ENCODE assay signal across 17 cellular contexts in the genomic region with DNA sequence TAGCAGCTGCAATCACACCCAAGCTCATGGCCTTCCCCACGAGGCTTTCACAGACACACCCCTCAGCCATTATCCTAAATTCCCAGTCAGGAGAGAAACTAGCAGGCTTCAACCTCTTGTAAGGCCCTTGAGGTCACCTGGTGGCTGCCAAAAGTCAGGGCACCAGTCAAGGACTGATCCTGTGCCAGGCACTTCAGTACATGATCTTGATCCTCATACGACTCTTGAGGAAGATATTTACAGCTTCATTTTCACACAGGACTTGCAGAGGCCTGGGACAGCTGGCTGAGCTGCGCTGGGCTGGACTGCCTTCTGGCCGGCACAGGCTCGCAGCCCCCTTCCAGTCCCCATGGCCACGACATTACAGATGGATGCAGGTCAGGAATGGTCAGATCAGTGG. TPM values are rescaled to one million over a fixed set of nuclear protein-coding genes. Genes with fewer than 3 reads are reported as not detected.
DNase-seq lines count a peak whose midpoint lies in the region; ATAC-seq lines count a peak whose summit lies in the region.
"Had no signal": no experiment of that assay in that cellular context is flagged by ENCODE, and none has a peak within 500 bp of the region (broad histone marks: within the 10 kb centered on the region; RNA-seq: fewer than 3 reads in every experiment).

No MANE protein-coding gene starts in this region.

- H3K4me1 Mint-ChIP-seq in activated naive CD4-positive, alpha-beta T cell treated with anti-CD3 and anti-CD28 coated beads for 36 hours (ENCODE audit: low read depth): peaks cover 13% of the 10 kb centered on the region
- peaks cover 43% of the 10 kb centered on the region for H3K4me1 Mint-ChIP-seq in dendritic cell treated with granulocyte-macrophage colony-stimulating factor and Interleukin-4, amounts not matched to agents 40 ng/mL and 50 ng/mL, for 4 days (ENCODE audit: low read depth)
- H3K4me1 Mint-ChIP-seq in stimulated activated effector memory CD8-positive, alpha-beta T cell treated with anti-CD3 and anti-CD28 coated beads, Interleukin-12 subunit alpha, Interleukin-12 subunit beta, amount 100 ng/mL, for 72 hours: peaks cover 47% of the 10 kb centered on the region

- ATAC-seq in stimulated activated effector memory CD8-positive, alpha-beta T cell treated with anti-CD3 and anti-CD28 coated beads, Interleukin-12 subunit alpha, Interleukin-12 subunit beta, amount 100 ng/mL, for 72 hours: no peak

- H3K27ac Mint-ChIP-seq in activated naive CD4-positive, alpha-beta T cell treated with anti-CD3 and anti-CD28 coated beads for 36 hours: peak overlapping the region; percentile 28
- H3K27ac Mint-ChIP-seq in dendritic cell treated with granulocyte-macrophage colony-stimulating factor and Interleukin-4, amounts not matched to agents 40 ng/mL and 50 ng/mL, for 4 days: peak overlapping the region; percentile 24
- peak overlapping the region; percentile 92 for H3K27ac Mint-ChIP-seq in stimulated activated effector memory CD8-positive, alpha-beta T cell treated with anti-CD3 and anti-CD28 coated beads, Interleukin-12 subunit alpha, Interleukin-12 subunit beta, amount 100 ng/mL, for 72 hours

- H3K36me3 Mint-ChIP-seq in activated naive CD4-positive, alpha-beta T cell treated with anti-CD3 and anti-CD28 coated beads for 36 hours (ENCODE audit: low read depth): peaks cover 48% of the 10 kb centered on the region
- H3K36me3 Mint-ChIP-seq in dendritic cell treated with granulocyte-macrophage colony-stimulating factor and Interleukin-4, amounts not matched to agents 40 ng/mL and 50 ng/mL, for 4 days (ENCODE audit: low read depth): peaks cover 100% of the 10 kb centered on the region
- peaks cover 100% of the 10 kb centered on the region for H3K36me3 Mint-ChIP-seq in stimulated activated effector memory CD8-positive, alpha-beta T cell treated with anti-CD3 and anti-CD28 coated beads, Interleukin-12 subunit alpha, Interleukin-12 subunit beta, amount 100 ng/mL, for 72 hours

- no peak for DNase-seq in activated naive CD4-positive, alpha-beta T cell treated with anti-CD3 and anti-CD28 coated beads for 36 hours
- DNase-seq in activated naive CD4-positive, alpha-beta T cell (lab: John Stamatoyannopoulos, UW): no peak
- DNase-seq in NCI-H2029 treated with DMSO at 0.1 percent for 48 hours (lab: John Stamatoyannopoulos, UW): peak; percentile 57
- DNase-seq in stimulated activated effector memory CD8-positive, alpha-beta T cell treated with anti-CD3 and anti-CD28 coated beads, Interleukin-12 subunit alpha, Interleukin-12 subunit beta, amount 100 ng/mL, for 72 hours (ENCODE audit: low spot score in 2 of 2): no peak
- no peak for DNase-seq in kidney tubule cell (ENCODE audit: low spot score)
- DNase-seq in NCI-H187 treated with DMSO at 0.1 percent for 48 hours (lab: John Stamatoyannopoulos, UW): no peak
- DNase-seq in NCI-H187 (lab: John Stamatoyannopoulos, UW): no peak
- DNase-seq: activated CD4-positive, alpha-beta T cell treated with anti-CD3 and anti-CD28 coated beads for 1 hour; activated T-cell treated with anti-CD3 and anti-CD28 coated beads for 4 hours; adrenal gland; central memory CD4-positive, alpha-beta T cell; COR-L47; NCI-H1105 treated with DMSO at 0.1 percent for 48 hours; NCI-H345; psoas muscle; RPMI8226 had no signal

- no peaks in the 10 kb centered on the region for H3K27me3 Mint-ChIP-seq in activated naive CD4-positive, alpha-beta T cell treated with anti-CD3 and anti-CD28 coated beads for 36 hours (ENCODE audit: low read depth)
- H3K27me3 Mint-ChIP-seq in dendritic cell treated with granulocyte-macrophage colony-stimulating factor and Interleukin-4, amounts not matched to agents 40 ng/mL and 50 ng/mL, for 4 days: no peaks in the 10 kb centered on the region

- H3K4me3 Mint-ChIP-seq in activated naive CD4-positive, alpha-beta T cell treated with anti-CD3 and anti-CD28 coated beads for 36 hours: no peak overlapping the region
- no peak overlapping the region for H3K4me3 Mint-ChIP-seq in dendritic cell treated with granulocyte-macrophage colony-stimulating factor and Interleukin-4, amounts not matched to agents 40 ng/mL and 50 ng/mL, for 4 days
- H3K4me3 Mint-ChIP-seq in stimulated activated effector memory CD8-positive, alpha-beta T cell treated with anti-CD3 and anti-CD28 coated beads, Interleukin-12 subunit alpha, Interleukin-12 subunit beta, amount 100 ng/mL, for 72 hours: no peak overlapping the region

- H3K9me3 Mint-ChIP-seq in activated naive CD4-positive, alpha-beta T cell treated with anti-CD3 and anti-CD28 coated beads for 36 hours: no peaks in the 10 kb centered on the region
- no peaks in the 10 kb centered on the region for H3K9me3 Mint-ChIP-seq in dendritic cell treated with granulocyte-macrophage colony-stimulating factor and Interleukin-4, amounts not matched to agents 40 ng/mL and 50 ng/mL, for 4 days
- no peaks in the 10 kb centered on the region for H3K9me3 Mint-ChIP-seq in stimulated activated effector memory CD8-positive, alpha-beta T cell treated with anti-CD3 and anti-CD28 coated beads, Interleukin-12 subunit alpha, Interleukin-12 subunit beta, amount 100 ng/mL, for 72 hours

- CTCF ChIA-PET in activated naive CD4-positive, alpha-beta T cell treated with anti-CD3 and anti-CD28 coated beads for 36 hours (lab: Charles Lee): no interaction called here

- intact Hi-C loops in activated naive CD4-positive, alpha-beta T cell treated with anti-CD3 and anti-CD28 coated beads for 36 hours (cut with micrococcal nuclease): no loop called here
- intact Hi-C loops in dendritic cell treated with granulocyte-macrophage colony-stimulating factor and Interleukin-4, amounts not matched to agents 40 ng/mL and 50 ng/mL, for 4 days (cut with micrococcal nuclease): no loop called here

RNA-seq across cellular contexts. Expression of gene PDAP1, which starts 8.8 kb away (rescaled TPM):
- total RNA-seq in activated naive CD4-positive, alpha-beta T cell treated with anti-CD3 and anti-CD28 coated beads for 36 hours: 100 to 1,000 TPM; 169 to 194 TPM

RNA-seq across cellular contexts. Expression of gene BUD31, which starts 9.2 kb away (rescaled TPM):
- total RNA-seq in activated naive CD4-positive, alpha-beta T cell treated with anti-CD3 and anti-CD28 coated beads for 36 hours: 100 to 1,000 TPM; 160 to 176 TPM

RNA-seq across cellular contexts. Expression of gene ARPC1B, which starts 25.1 kb away (rescaled TPM):
- total RNA-seq in activated naive CD4-positive, alpha-beta T cell treated with anti-CD3 and anti-CD28 coated beads for 36 hours: 100 to 1,000 TPM; 334 to 345 TPM

RNA-seq across cellular contexts. Expression of gene PTCD1, which starts 39.0 kb away (rescaled TPM):
- total RNA-seq in activated naive CD4-positive, alpha-beta T cell treated with anti-CD3 and anti-CD28 coated beads for 36 hours: 1 to 10 TPM; 3.5 to 5.1 TPM

RNA-seq across cellular contexts. Expression of gene CPSF4, which starts 39.1 kb away (rescaled TPM):
- total RNA-seq in activated naive CD4-positive, alpha-beta T cell treated with anti-CD3 and anti-CD28 coated beads for 36 hours: 10 to 100 TPM; 70.6 to 73.5 TPM

Comparison
In these comparisons a context has a peak if more than half of its experiments do, and no peak if none do; other contexts are left out.
1. H3K27ac Mint-ChIP-seq: peak in every context shown above with its lines; median percentile 92 in stimulated activated effector memory CD8-positive, alpha-beta T cell treated with anti-CD3 and anti-CD28 coated beads, Interleukin-12 subunit alpha, Interleukin-12 subunit beta, amount 100 ng/mL, for 72 hours; 28 in activated naive CD4-positive, alpha-beta T cell treated with anti-CD3 and anti-CD28 coated beads for 36 hours; 24 in dendritic cell treated with granulocyte-macrophage colony-stimulating factor and Interleukin-4, amounts not matched to agents 40 ng/mL and 50 ng/mL, for 4 days.